ENCODE assay signal across 1 cellular context in the genomic region with DNA sequence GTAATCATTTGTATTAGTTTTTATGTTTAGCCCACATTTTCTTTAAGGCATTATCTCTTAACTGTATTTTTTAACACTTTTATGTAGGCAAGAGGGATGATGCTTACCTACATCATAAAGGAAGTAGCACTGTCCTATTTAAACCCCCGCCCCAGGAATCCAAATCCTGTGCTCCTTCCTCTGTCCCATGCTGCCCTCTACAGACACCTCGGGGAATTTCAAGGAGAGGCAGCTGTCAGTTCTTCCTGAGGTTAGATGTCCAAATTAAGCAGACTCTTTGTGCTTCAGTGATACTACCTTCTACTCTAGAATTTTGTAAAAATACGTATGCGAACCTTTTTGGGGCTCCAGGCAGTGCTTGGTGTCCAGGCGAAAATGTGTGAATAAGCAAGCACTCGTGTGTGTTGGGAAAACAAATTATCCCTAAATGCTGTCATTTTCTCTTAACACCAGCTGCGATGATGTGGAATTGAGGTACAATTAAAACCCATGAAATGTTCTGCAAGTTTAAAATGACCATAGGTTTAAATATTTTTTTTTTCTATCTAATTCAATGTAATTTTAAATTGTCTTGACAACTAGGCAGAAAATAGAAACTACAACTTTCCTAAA.
TF ChIP-seq lines count a peak whose summit lies in the region.

No MANE protein-coding gene starts in this region.

TF ChIP-seq in Ishikawa, 13 proteins besides CTCF, POLR2A, EP300 and RAD21 (continued from another document):
- TF ChIP-seq, protein P1, sequence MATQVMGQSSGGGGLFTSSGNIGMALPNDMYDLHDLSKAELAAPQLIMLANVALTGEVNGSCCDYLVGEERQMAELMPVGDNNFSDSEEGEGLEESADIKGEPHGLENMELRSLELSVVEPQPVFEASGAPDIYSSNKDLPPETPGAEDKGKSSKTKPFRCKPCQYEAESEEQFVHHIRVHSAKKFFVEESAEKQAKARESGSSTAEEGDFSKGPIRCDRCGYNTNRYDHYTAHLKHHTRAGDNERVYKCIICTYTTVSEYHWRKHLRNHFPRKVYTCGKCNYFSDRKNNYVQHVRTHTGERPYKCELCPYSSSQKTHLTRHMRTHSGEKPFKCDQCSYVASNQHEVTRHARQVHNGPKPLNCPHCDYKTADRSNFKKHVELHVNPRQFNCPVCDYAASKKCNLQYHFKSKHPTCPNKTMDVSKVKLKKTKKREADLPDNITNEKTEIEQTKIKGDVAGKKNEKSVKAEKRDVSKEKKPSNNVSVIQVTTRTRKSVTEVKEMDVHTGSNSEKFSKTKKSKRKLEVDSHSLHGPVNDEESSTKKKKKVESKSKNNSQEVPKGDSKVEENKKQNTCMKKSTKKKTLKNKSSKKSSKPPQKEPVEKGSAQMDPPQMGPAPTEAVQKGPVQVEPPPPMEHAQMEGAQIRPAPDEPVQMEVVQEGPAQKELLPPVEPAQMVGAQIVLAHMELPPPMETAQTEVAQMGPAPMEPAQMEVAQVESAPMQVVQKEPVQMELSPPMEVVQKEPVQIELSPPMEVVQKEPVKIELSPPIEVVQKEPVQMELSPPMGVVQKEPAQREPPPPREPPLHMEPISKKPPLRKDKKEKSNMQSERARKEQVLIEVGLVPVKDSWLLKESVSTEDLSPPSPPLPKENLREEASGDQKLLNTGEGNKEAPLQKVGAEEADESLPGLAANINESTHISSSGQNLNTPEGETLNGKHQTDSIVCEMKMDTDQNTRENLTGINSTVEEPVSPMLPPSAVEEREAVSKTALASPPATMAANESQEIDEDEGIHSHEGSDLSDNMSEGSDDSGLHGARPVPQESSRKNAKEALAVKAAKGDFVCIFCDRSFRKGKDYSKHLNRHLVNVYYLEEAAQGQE (IDR thresholded peaks at IDR 0.05; ENCODE audit: low read depth) = no peak
- TF ChIP-seq FOXM1 (IDR thresholded peaks at IDR 0.05; ENCODE audit: borderline replicate concordance, low read depth) (no peak), YY1 (IDR thresholded peaks at IDR 0.05; ENCODE audit: low read depth) (no peak)
- TF ChIP-seq, protein P2, sequence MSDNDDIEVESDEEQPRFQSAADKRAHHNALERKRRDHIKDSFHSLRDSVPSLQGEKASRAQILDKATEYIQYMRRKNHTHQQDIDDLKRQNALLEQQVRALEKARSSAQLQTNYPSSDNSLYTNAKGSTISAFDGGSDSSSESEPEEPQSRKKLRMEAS (IDR thresholded peaks at IDR 0.05) = no peak
